In genomic region chrX:137882960-137883359, GRCh38 we compare ENCODE assay signal across 32 cellular contexts.
"Had no signal": no experiment of that assay in that cellular context is flagged by ENCODE, and none has a peak within 500 bp of the region (broad histone marks: within the 10 kb centered on the region; RNA-seq: fewer than 3 reads in every experiment).

No MANE protein-coding gene starts in this region.

- H3K9me3 ChIP-seq: adrenal gland, body of pancreas had no signal

- DNase-seq: activated B cell treated with CpG ODN at 0.5 μM for 24 hours; activated CD4-positive, alpha-beta memory T cell treated with anti-CD3 and anti-CD28 coated beads for 36 hours; activated CD4-positive, alpha-beta T cell treated with anti-CD3 and anti-CD28 coated beads for 4 hours; activated CD4-positive, alpha-beta T cell treated with anti-CD3 and anti-CD28 coated beads, Interleukin-2, amount 10 ng/mL, durations not matched to agents 24 days and 14 days; activated CD4-positive, alpha-beta T cell treated with anti-CD3 and anti-CD28 coated beads, Interleukin-2, amount 50 U/mL, for 1 hour; activated CD4-positive, alpha-beta T cell treated with anti-CD3 and anti-CD28 coated beads, Interleukin-2, amount 50 U/mL, for 4 hours; activated CD4-positive, CD25-positive, alpha-beta regulatory T cell treated with anti-CD3 and anti-CD28 coated beads, Interleukin-2, amount 50 U/mL, for 72 hours; activated CD8-positive, alpha-beta memory T cell treated with anti-CD3 and anti-CD28 coated beads, Interleukin-2, amount 50 U/mL, for 4 hours; activated CD8-positive, alpha-beta T cell treated with anti-CD3 and anti-CD28 coated beads for 36 hours; activated effector memory CD4-positive, alpha-beta T cell treated with anti-CD3 and anti-CD28 coated beads, Interleukin-2, amount 50 U/mL, for 16 hours; activated gamma-delta T cell treated with Interleukin-2 at 50 U/mL for 16 hours; activated naive CD4-positive, alpha-beta T cell; activated naive CD4-positive, alpha-beta T cell treated with anti-CD3 and anti-CD28 coated beads for 36 hours; activated naive CD4-positive, alpha-beta T cell treated with anti-CD3 and anti-CD28 coated beads, Interleukin-2, amount 50 U/mL, for 16 hours; activated naive CD8-positive, alpha-beta T cell treated with anti-CD3 and anti-CD28 coated beads for 36 hours; activated T-cell treated with anti-CD3 and anti-CD28 coated beads for 4 hours; activated T-cell treated with anti-CD3 and anti-CD28 coated beads, Interleukin-2, amount 50 U/mL, for 1 hour; activated T-cell treated with anti-CD3 and anti-CD28 coated beads, Interleukin-2, amount 50 U/mL, for 4 hours; activated T-cell treated with anti-CD3 and anti-CD28 coated beads, Interleukin-2, amount 50 U/mL, for 72 hours; adrenal gland; amniotic stem cell; aorta; body of pancreas; brain microvascular endothelial cell; central memory CD4-positive, alpha-beta T cell; T-helper 2 cell; T-helper 9 cell had no signal

- FAIRE-seq: TTC549 had no signal

- H3K27me3 ChIP-seq: body of pancreas, brain microvascular endothelial cell had no signal

- H3K4me1 ChIP-seq: adrenal gland, body of pancreas, breast epithelium had no signal

- H3K27ac ChIP-seq: adrenal gland, body of pancreas, brain microvascular endothelial cell, breast epithelium, VCaP had no signal

- H3K4me3 ChIP-seq: adrenal gland, body of pancreas, breast epithelium had no signal

- H3K36me3 ChIP-seq: adrenal gland, brain microvascular endothelial cell, breast epithelium had no signal

- ATAC-seq: activated CD8-positive, alpha-beta T cell treated with anti-CD3 and anti-CD28 coated beads for 36 hours; activated naive CD4-positive, alpha-beta T cell treated with anti-CD3 and anti-CD28 coated beads, Interleukin-2, amount 50 U/mL, for 72 hours; activated T-cell treated with anti-CD3 and anti-CD28 coated beads, Interleukin-2, amount 50 U/mL, for 4 hours; activated T-cell treated with anti-CD3 and anti-CD28 coated beads, Interleukin-2, amount 50 U/mL, for 72 hours; activated T-helper 17 cell treated with anti-CD3 and anti-CD28 coated beads, Interleukin-2, amount 50 U/mL, for 72 hours; body of pancreas had no signal
